Comparison of ENCODE assay signal across 8 cellular contexts in genomic region chr13:27374650-27375049, GRCh38. TPM values are rescaled to one million over a fixed set of nuclear protein-coding genes. Genes with fewer than 3 reads are reported as not detected.
A peak's percentile ranks its signal among the peaks of the same experiment; 100 is the strongest.
DNase-seq lines count a peak whose midpoint lies in the region; ATAC-seq and TF ChIP-seq lines count a peak whose summit lies in the region.

No MANE protein-coding gene starts in this region.

- no peaks in the 10 kb centered on the region for H3K36me3 ChIP-seq in CD8-positive, alpha-beta T cell (ENCODE audit: insufficient read depth, low read length)
- H3K36me3 ChIP-seq in left ventricle myocardium inferior, result no peaks in the 10 kb centered on the region

- H3K9me3 ChIP-seq in CD8-positive, alpha-beta T cell (ENCODE audit: low read length), result no peaks in the 10 kb centered on the region
- H3K9me3 ChIP-seq in left ventricle myocardium inferior (replicated peaks), result no peaks in the 10 kb centered on the region

- CTCF ChIA-PET in CD8-positive, alpha-beta T cell (lab: Charles Lee), result interaction anchor here (0.9 to 10.4 kb wide), 14 partner anchors 9 to 610 kb away, joined by 3 to 235 read pairs (median 3); no protein-coding TSS in a partner anchor

- H3K4me1 Mint-ChIP-seq in CD8-positive, alpha-beta T cell (ENCODE audit: low read depth), result peaks cover 5% of the 10 kb centered on the region

- POLR2A ChIA-PET in CD8-positive, alpha-beta T cell (lab: Charles Lee), result no interaction called here

- no peaks in the 10 kb centered on the region for H3K27me3 ChIP-seq in CD8-positive, alpha-beta T cell (ENCODE audit: insufficient read depth, low read length)
- H3K27me3 ChIP-seq in left ventricle myocardium inferior (ENCODE audit: low read depth), result peaks cover 59% of the 10 kb centered on the region

- intact Hi-C loops in CD8-positive, alpha-beta T cell (cut with DNase I, micrococcal nuclease), result loop anchor here (1.0 to 5.0 kb wide), 10 partner anchors 158 to 1423 kb away; no protein-coding TSS in a partner anchor
- intact Hi-C loops in left ventricle myocardium inferior (cut with micrococcal nuclease), result loop anchor here (5.0 kb wide), 1 partner anchor 453 kb away; no protein-coding TSS in a partner anchor

- peak; percentile 67 for TF ChIP-seq CTCF in CD8-positive, alpha-beta T cell (IDR thresholded peaks at IDR 0.05)
- TF ChIP-seq CTCF in left ventricle myocardium inferior (IDR thresholded peaks at IDR 0.05; ENCODE audit: borderline replicate concordance), result peak; percentile 82

- H3K27ac Mint-ChIP-seq in CD8-positive, alpha-beta T cell, result no peak overlapping the region

- no peaks in the 10 kb centered on the region for H3K9me3 Mint-ChIP-seq in CD8-positive, alpha-beta T cell

- H3K4me1 ChIP-seq in CD8-positive, alpha-beta T cell (ENCODE audit: insufficient read depth, low read length), result no peaks in the 10 kb centered on the region
- H3K4me1 ChIP-seq in left ventricle myocardium inferior, result no peaks in the 10 kb centered on the region

- H3K4me3 Mint-ChIP-seq in CD8-positive, alpha-beta T cell, result no peak overlapping the region

- DNase-seq in CD8-positive, alpha-beta T cell, result peak; percentile 14 to 70 (median 44)
- DNase-seq in NCI-H1105 treated with DMSO at 0.1 percent for 48 hours (lab: John Stamatoyannopoulos, UW), result peak; percentile 53
- DNase-seq in SW 1271 (lab: John Stamatoyannopoulos, UW), result peak; percentile 23 to 75
- peak in 32 of 56 donors; percentile 2 to 67 (median 32) for DNase-seq in amygdala (lab: John Stamatoyannopoulos, UW)
- DNase-seq in left ventricle myocardium inferior, result peak; percentile 30
- DNase-seq in renal cortical epithelial cell (ENCODE audit: low read depth), result peak; percentile 69

- peaks cover 28% of the 10 kb centered on the region for H3K27me3 Mint-ChIP-seq in CD8-positive, alpha-beta T cell (ENCODE audit: low read depth)

- H3K4me3 ChIP-seq in CD8-positive, alpha-beta T cell (ENCODE audit: low read depth, low read length), result no peak overlapping the region
- no peak overlapping the region for H3K4me3 ChIP-seq in left ventricle myocardium inferior

- ATAC-seq in CD8-positive, alpha-beta T cell, result peak; percentile 85
- peak; percentile 66 for ATAC-seq in GM21360 (IDR thresholded peaks at IDR 0.05; ENCODE audit: unreplicated experiment)
- ATAC-seq in HG02970 (IDR thresholded peaks at IDR 0.05; ENCODE audit: low FRiP score, unreplicated experiment), result no peak

- H3K27ac ChIP-seq in CD8-positive, alpha-beta T cell (ENCODE audit: low read depth, low read length), result no peak overlapping the region
- H3K27ac ChIP-seq in left ventricle myocardium inferior (replicated peaks), result no peak overlapping the region

- no peaks in the 10 kb centered on the region for H3K36me3 Mint-ChIP-seq in CD8-positive, alpha-beta T cell

RNA-seq across cellular contexts. Expression of gene GTF3A, which starts 49.8 kb away (rescaled TPM):
- 100 to 1,000 TPM; 157 TPM for total RNA-seq in CD8-positive, alpha-beta T cell
- total RNA-seq in left ventricle myocardium inferior, result 176 TPM
- 88.7 and 123 TPM in 2 replicates for total RNA-seq in renal cortical epithelial cell
